17 cellular contexts compared by ENCODE assay signal in genomic region chr3:183590442-183590841, GRCh38.
"Had no signal": no experiment of that assay in that cellular context is flagged by ENCODE, and none has a peak within 500 bp of the region (broad histone marks: within the 10 kb centered on the region; RNA-seq: fewer than 3 reads in every experiment).

No MANE protein-coding gene starts in this region.

- H3K4me1 ChIP-seq: suprapubic skin, thyroid gland had no signal

- ATAC-seq: naive thymus-derived CD8-positive, alpha-beta T cell; psoas muscle; right lobe of liver; stimulated activated effector memory CD8-positive, alpha-beta T cell treated with anti-CD3 and anti-CD28 coated beads, Interleukin-12 subunit alpha, Interleukin-12 subunit beta, amount 100 ng/mL, for 72 hours; stimulated activated naive CD8-positive, alpha-beta T cell treated with anti-CD3 and anti-CD28 coated beads, Interleukin-15, Interleukin-2, amounts not matched to agents 100 U/mL and 50 U/mL, for 24 hours had no signal

- H3K9me3 Mint-ChIP-seq: naive thymus-derived CD8-positive, alpha-beta T cell; stimulated activated effector memory CD8-positive, alpha-beta T cell treated with anti-CD3 and anti-CD28 coated beads, Interleukin-12 subunit alpha, Interleukin-12 subunit beta, amount 100 ng/mL, for 72 hours had no signal

- H3K27ac ChIP-seq: hepatocyte, neutrophil, psoas muscle, right lobe of liver, suprapubic skin, thyroid gland had no signal

- H3K36me3 Mint-ChIP-seq: naive thymus-derived CD8-positive, alpha-beta T cell; stimulated activated effector memory CD8-positive, alpha-beta T cell treated with anti-CD3 and anti-CD28 coated beads, Interleukin-12 subunit alpha, Interleukin-12 subunit beta, amount 100 ng/mL, for 72 hours had no signal

- H3K27ac Mint-ChIP-seq: stimulated activated effector memory CD8-positive, alpha-beta T cell treated with anti-CD3 and anti-CD28 coated beads, Interleukin-12 subunit alpha, Interleukin-12 subunit beta, amount 100 ng/mL, for 72 hours; type B pancreatic cell had no signal

- H3K36me3 ChIP-seq: neutrophil, right lobe of liver, suprapubic skin, thyroid gland had no signal

- H3K4me2 ChIP-seq: hepatocyte had no signal

- H3K79me2 ChIP-seq: hepatocyte had no signal

- H3K9me3 ChIP-seq: neutrophil, psoas muscle, right lobe of liver, suprapubic skin, thyroid gland had no signal

- H2AFZ ChIP-seq: hepatocyte had no signal

- DNase-seq: effector CD4-positive, alpha-beta T cell; foreskin melanocyte; kidney glomerular epithelial cell; mammary epithelial cell; naive thymus-derived CD8-positive, alpha-beta T cell; psoas muscle; retina; right lobe of liver; stimulated activated CD4-positive, alpha-beta T cell treated with anti-CD3 and anti-CD28 coated beads, Interleukin-4, amount 100 ng/mL, for 1 hour; stimulated activated CD8-positive, alpha-beta memory T cell treated with anti-CD3 and anti-CD28 coated beads, Interleukin-4, amount 100 ng/mL, for 48 hours; stimulated activated naive CD8-positive, alpha-beta T cell treated with anti-CD3 and anti-CD28 coated beads, Interleukin-15, Interleukin-2, amounts not matched to agents 100 U/mL and 50 U/mL, for 24 hours; thyroid gland had no signal

- H3K4me3 Mint-ChIP-seq: naive thymus-derived CD8-positive, alpha-beta T cell; stimulated activated effector memory CD8-positive, alpha-beta T cell treated with anti-CD3 and anti-CD28 coated beads, Interleukin-12 subunit alpha, Interleukin-12 subunit beta, amount 100 ng/mL, for 72 hours; type B pancreatic cell had no signal

- H3K27me3 Mint-ChIP-seq: type B pancreatic cell had no signal

- H3K4me3 ChIP-seq: hepatocyte, psoas muscle, right lobe of liver, suprapubic skin, thyroid gland had no signal
